In genomic region chr17:43840814-43841213, GRCh38 we compare ENCODE assay signal across 10 cellular contexts. TPM values are rescaled to one million over a fixed set of nuclear protein-coding genes. Genes with fewer than 3 reads are reported as not detected.
DNase-seq lines count a peak whose midpoint lies in the region; ATAC-seq and TF ChIP-seq lines count a peak whose summit lies in the region.
"Had no signal": no experiment of that assay in that cellular context is flagged by ENCODE, and none has a peak within 500 bp of the region (broad histone marks: within the 10 kb centered on the region; RNA-seq: fewer than 3 reads in every experiment).

No MANE protein-coding gene starts in this region.

- H3F3A ChIP-seq in GM23338 (replicated peaks; ENCODE audit: low read depth): no peaks in the 10 kb centered on the region

- H3K27ac ChIP-seq in 22Rv1: peak overlapping the region; percentile 94
- no peak overlapping the region for H3K27ac ChIP-seq in GM23338 (ENCODE audit: low read depth)
- H3K27ac ChIP-seq in CD4-positive, alpha-beta memory T cell (ENCODE audit: low read depth, low read length): no peak overlapping the region

- in situ Hi-C loops in SK-MEL-5 (cut with HindIII; ENCODE audit: low pct_unique_long_range_greater_than_20kb, low sequenced_read_pairs): no loop called here

- ATAC-seq in GM23338: peak; percentile 72
- ATAC-seq in left cardiac atrium: peak; percentile 53 to 64
- ATAC-seq in GM18861 (IDR thresholded peaks at IDR 0.05; ENCODE audit: unreplicated experiment): no peak
- ATAC-seq: activated T-cell treated with anti-CD3 and anti-CD28 coated beads, Interleukin-2, amount 50 U/mL, for 72 hours had no signal

- no peaks in the 10 kb centered on the region for H3K9me3 Mint-ChIP-seq in GM23338
- H3K9me3 Mint-ChIP-seq in CD4-positive, alpha-beta memory T cell: no peaks in the 10 kb centered on the region
- H3K9me3 Mint-ChIP-seq: activated T-cell treated with anti-CD3 and anti-CD28 coated beads, Interleukin-2, amount 50 U/mL, for 72 hours had no signal

- peaks cover 6% of the 10 kb centered on the region for H3K27me3 Mint-ChIP-seq in GM23338 (ENCODE audit: insufficient read depth, low read depth, poor library complexity)
- H3K27me3 Mint-ChIP-seq in CD4-positive, alpha-beta memory T cell: peaks cover 13 to 14% of the 10 kb centered on the region in 2 donors

- intact Hi-C loops in left cardiac atrium (cut with DNase I): loop anchor here (10.0 kb wide), 2 partner anchors 66 to 146 kb away; partner anchors contain the start of gene DUSP3 (in 1 of the 2)
- intact Hi-C loops in CD4-positive, alpha-beta memory T cell (cut with micrococcal nuclease): no loop called here

- H3K79me2 ChIP-seq in GM23338 (replicated peaks; ENCODE audit: insufficient read depth): no peaks in the 10 kb centered on the region

- H3K4me2 ChIP-seq in GM23338: no peak overlapping the region

- no peak overlapping the region for H2AFZ ChIP-seq in GM23338

- H3K4me1 Mint-ChIP-seq in GM23338: peaks cover 8% of the 10 kb centered on the region
- H3K4me1 Mint-ChIP-seq in CD4-positive, alpha-beta memory T cell: no peaks in the 10 kb centered on the region

- no peaks in the 10 kb centered on the region for H3K4me1 ChIP-seq in GM23338 (ENCODE audit: insufficient read depth)
- H3K4me1 ChIP-seq in CD4-positive, alpha-beta memory T cell (ENCODE audit: insufficient read depth, low read length): no peaks in the 10 kb centered on the region

- H3K9me2 ChIP-seq in GM23338 (ENCODE audit: insufficient read depth): no peaks in the 10 kb centered on the region

- H3K36me3 Mint-ChIP-seq in GM23338 (ENCODE audit: low read depth): no peaks in the 10 kb centered on the region
- no peaks in the 10 kb centered on the region for H3K36me3 Mint-ChIP-seq in CD4-positive, alpha-beta memory T cell

- H3K36me3 ChIP-seq in GM23338 (ENCODE audit: insufficient read depth): no peaks in the 10 kb centered on the region
- H3K36me3 ChIP-seq in CD4-positive, alpha-beta memory T cell (ENCODE audit: insufficient read depth, low read length): no peaks in the 10 kb centered on the region

- H3K9me3 ChIP-seq in CD4-positive, alpha-beta memory T cell (ENCODE audit: control insufficient read depth in 1 of 2, low read length in 2 of 2): no peaks in the 10 kb centered on the region

- no peaks in the 10 kb centered on the region for H3K27me3 ChIP-seq in GM23338 (ENCODE audit: insufficient read depth)
- no peaks in the 10 kb centered on the region for H3K27me3 ChIP-seq in CD4-positive, alpha-beta memory T cell (ENCODE audit: insufficient read depth, low read length)

- no peak overlapping the region for H3K4me3 Mint-ChIP-seq in GM23338
- H3K4me3 Mint-ChIP-seq in CD4-positive, alpha-beta memory T cell: no peak overlapping the region
- H3K4me3 Mint-ChIP-seq: activated T-cell treated with anti-CD3 and anti-CD28 coated beads, Interleukin-2, amount 50 U/mL, for 72 hours had no signal

- peak; percentile 46 for DNase-seq in GM23338 (ENCODE audit: low spot score)
- peak; percentile 78 for DNase-seq in SK-MEL-5 (ENCODE audit: low read depth, low spot score)
- DNase-seq in left cardiac atrium: no peak
- DNase-seq in globus pallidus (ENCODE audit: low spot score): no peak
- no peak for DNase-seq in CD4-positive, alpha-beta memory T cell
- no peak for DNase-seq in effector CD4-positive, alpha-beta T cell
- DNase-seq: activated T-cell treated with anti-CD3 and anti-CD28 coated beads, Interleukin-2, amount 50 U/mL, for 72 hours; SIG-M5 had no signal

- no peaks in the 10 kb centered on the region for H4K20me1 ChIP-seq in GM23338 (replicated peaks; ENCODE audit: insufficient read depth)

- no peak overlapping the region for H3K4me3 ChIP-seq in GM23338
- H3K4me3 ChIP-seq in CD4-positive, alpha-beta memory T cell (ENCODE audit: low read length in 2 of 2): no peak overlapping the region

- POLR2A ChIA-PET in CD4-positive, alpha-beta memory T cell (lab: Charles Lee; ENCODE audit: partially characterized antibody): no interaction called here

- CTCF ChIA-PET in CD4-positive, alpha-beta memory T cell (lab: Charles Lee; ENCODE audit: partially characterized antibody): no interaction called here

- TF ChIP-seq CTCF in 22Rv1 (IDR thresholded peaks at IDR 0.05) (peak; percentile 62), GM23338 (conservative IDR thresholded peaks at IDR 0.05; ENCODE audit: low read depth in 2 of 2) (peak; percentile 47 to 63)

- H3K27ac Mint-ChIP-seq in GM23338: no peak overlapping the region
- H3K27ac Mint-ChIP-seq in CD4-positive, alpha-beta memory T cell: no peak overlapping the region
- H3K27ac Mint-ChIP-seq: activated T-cell treated with anti-CD3 and anti-CD28 coated beads, Interleukin-2, amount 50 U/mL, for 72 hours had no signal

TF ChIP-seq in GM23338, 12 proteins besides CTCF, POLR2A, EP300 and RAD21 (continues in another document):
- TF ChIP-seq STAT1 (IDR thresholded peaks at IDR 0.05; ENCODE audit: unreplicated experiment) (no peak), REST (IDR thresholded peaks at IDR 0.05; ENCODE audit: unreplicated experiment) (no peak), NANOG (IDR thresholded peaks at IDR 0.05; ENCODE audit: borderline replicate concordance) (no peak), ETS1 (IDR thresholded peaks at IDR 0.05) (no peak), ZNF114 (CRISPR knock-in tag; IDR thresholded peaks at IDR 0.05) (no peak), ZNF331 (CRISPR knock-in tag; IDR thresholded peaks at IDR 0.05; ENCODE audit: low read depth) (no peak)

RNA-seq across cellular contexts. Expression of gene CD300LG, which starts 6.2 kb away (rescaled TPM):
- not detected in 2 replicates for total RNA-seq in GM23338 (2014; rRNA removed; shearing (Covaris generic))
- polyA plus RNA-seq in GM23338 (2016; fragmentation: Nextera tagmentation; extraction: Ambion mirVana): not detected in 2 replicates
- total RNA-seq in SK-MEL-5 (2014; rRNA removed; shearing (Covaris generic)): not detected in 2 replicates
- not detected in 2 replicates for polyA plus RNA-seq in SK-MEL-5 (2015; cell fraction: cytosol; rRNA removed)
- polyA plus RNA-seq in SK-MEL-5 (2015; cell fraction: nucleus; rRNA removed): not detected in 2 replicates
- 10 to 100 TPM; 14.5 to 15.0 TPM for total RNA-seq in left cardiac atrium
- total RNA-seq in CD4-positive, alpha-beta memory T cell: not detected
- polyA plus RNA-seq in CD4-positive, alpha-beta memory T cell: not detected
- total RNA-seq: activated T-cell treated with anti-CD3 and anti-CD28 coated beads, Interleukin-2, amount 50 U/mL, for 72 hours had no signal

RNA-seq across cellular contexts. Expression of gene MPP3, which starts 7.9 kb away (rescaled TPM):
- total RNA-seq in GM23338 (2014; rRNA removed; shearing (Covaris generic)): 4.2 and 6.6 TPM in 2 replicates
- 5.6 and 7.4 TPM in 2 replicates for polyA plus RNA-seq in GM23338 (2016; fragmentation: Nextera tagmentation; extraction: Ambion mirVana)
- total RNA-seq in SK-MEL-5 (2014; rRNA removed; shearing (Covaris generic)): 4.0 and 6.3 TPM in 2 replicates
- 2.3 and 6.1 TPM in 2 replicates for polyA plus RNA-seq in SK-MEL-5 (2015; cell fraction: cytosol; rRNA removed)
- polyA plus RNA-seq in SK-MEL-5 (2015; cell fraction: nucleus; rRNA removed): 20.2 and 45.3 TPM in 2 replicates
- total RNA-seq in left cardiac atrium: 10 to 100 TPM; 30.7 to 74.2 TPM
- under 1 TPM in 1 of 2 experiments, not detected in 1; 0.32 TPM for total RNA-seq in CD4-positive, alpha-beta memory T cell
- under 1 TPM in 1 of 2 donors, not detected in 1; 0.30 TPM for polyA plus RNA-seq in CD4-positive, alpha-beta memory T cell
- total RNA-seq: activated T-cell treated with anti-CD3 and anti-CD28 coated beads, Interleukin-2, amount 50 U/mL, for 72 hours had no signal

Comparison
In these comparisons a context has a peak if more than half of its experiments do, and no peak if none do; other contexts are left out.
1. DNase-seq: peak in GM23338 (single experiment) and SK-MEL-5 (single experiment); none in left cardiac atrium (single experiment), globus pallidus (single experiment), CD4-positive, alpha-beta memory T cell (0 of 5) and effector CD4-positive, alpha-beta T cell (single experiment).
2. RNA of gene CD300LG, which starts 6.2 kb away (total RNA-seq): 14.5 to 15.0 TPM in left cardiac atrium; not detected in GM23338, not detected in SK-MEL-5 and not detected in CD4-positive, alpha-beta memory T cell; every median in the first group is over 10 times any median in the second.